ENCODE assay signal across 16 cellular contexts in the genomic region with DNA sequence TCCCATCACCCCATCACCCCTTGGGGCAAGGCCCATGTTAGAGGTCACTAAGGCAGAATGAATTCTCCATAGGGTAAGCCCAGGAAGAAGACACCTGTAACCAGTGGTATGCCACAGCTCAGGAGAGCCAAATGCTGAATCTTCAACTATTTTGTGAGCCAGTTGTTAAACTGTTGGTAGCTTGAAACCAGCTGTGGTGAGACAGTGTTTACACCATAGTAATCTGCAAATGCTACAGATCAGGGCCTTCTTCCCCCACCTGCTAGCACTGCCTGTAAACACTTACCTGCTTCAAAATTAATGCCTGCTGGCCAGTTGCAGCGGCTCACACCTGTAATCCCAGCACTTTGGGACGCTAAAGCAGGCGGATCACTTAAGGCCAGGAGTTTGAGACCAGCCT. TPM values are rescaled to one million over a fixed set of nuclear protein-coding genes. Genes with fewer than 3 reads are reported as not detected.
DNase-seq lines count a peak whose midpoint lies in the region; ATAC-seq and TF ChIP-seq lines count a peak whose summit lies in the region.
"Had no signal": no experiment of that assay in that cellular context is flagged by ENCODE, and none has a peak within 500 bp of the region (broad histone marks: within the 10 kb centered on the region; RNA-seq: fewer than 3 reads in every experiment).

No MANE protein-coding gene starts in this region.

- H3K79me2 ChIP-seq in KMS-11 (ENCODE audit: insufficient read depth, low read depth): no peaks in the 10 kb centered on the region

- peak overlapping the region; percentile 96 for H3K4me2 ChIP-seq in KMS-11
- H3K4me2 ChIP-seq: A549, GM23338 had no signal

- POLR2A ChIA-PET in CD4-positive, alpha-beta memory T cell (lab: Charles Lee; ENCODE audit: partially characterized antibody): interaction anchor here (0.9 to 2.3 kb wide), 4 partner anchors 12 to 51 kb away, joined by 3 to 6 read pairs (median 4); partner anchors contain the start of genes FBXL12 and UBL5
- POLR2A ChIA-PET in T-cell (lab: Charles Lee): interaction anchor here in 1 of 2 donors (0.6 kb wide), 1 partner anchor 101 kb away, joined by 6 read pairs; no protein-coding TSS in a partner anchor

- H3K27ac ChIP-seq in CD4-positive, alpha-beta memory T cell (ENCODE audit: low read depth, low read length): no peak overlapping the region
- H3K27ac ChIP-seq in KMS-11: peak overlapping the region; percentile 86
- peak overlapping the region; percentile 72 for H3K27ac ChIP-seq in thymus (ENCODE audit: low read depth)
- H3K27ac ChIP-seq: A549, C4-2B had no signal

- H3K9ac ChIP-seq in KMS-11: no peak overlapping the region; the same call in 1 of the 2 replicates

- H2AFZ ChIP-seq in KMS-11 (ENCODE audit: low read depth): no peak overlapping the region
- H2AFZ ChIP-seq: GM23338 had no signal

- ATAC-seq in T-cell (replicated peaks in 1 of 4) (no peak), HG03460 (IDR thresholded peaks at IDR 0.05; ENCODE audit: unreplicated experiment) (no peak)
- ATAC-seq: GM23338 had no signal

- H3K4me3 ChIP-seq in CD4-positive, alpha-beta memory T cell (ENCODE audit: low read length in 2 of 2): no peak overlapping the region
- H3K4me3 ChIP-seq in KMS-11 (IDR thresholded peaks at IDR 0.05; ENCODE audit: insufficient read depth, low read depth, low read length) (no peak overlapping the region), thymus (ENCODE audit: low read length) (no peak overlapping the region), MG63 (no peak overlapping the region)
- H3K4me3 ChIP-seq: A549, GM23338 had no signal

- CTCF ChIA-PET in CD4-positive, alpha-beta memory T cell (lab: Charles Lee; ENCODE audit: partially characterized antibody): interaction anchor here (1.2 to 2.1 kb wide), 2 partner anchors 7 to 181 kb away, joined by 3 to 5 read pairs; no protein-coding TSS in a partner anchor
- CTCF ChIA-PET in T-cell (lab: Charles Lee): no interaction called here

- peaks cover 15% of the 10 kb centered on the region for H3K36me3 ChIP-seq in CD4-positive, alpha-beta memory T cell (ENCODE audit: insufficient read depth, low read length)
- no peaks in the 10 kb centered on the region for H3K36me3 ChIP-seq in KMS-11 (ENCODE audit: insufficient read depth)
- H3K36me3 ChIP-seq in thymus (ENCODE audit: control insufficient read depth, insufficient read depth): peaks cover 44% of the 10 kb centered on the region
- H3K36me3 ChIP-seq in MG63: peaks cover 78% of the 10 kb centered on the region

- H3K4me1 Mint-ChIP-seq in CD4-positive, alpha-beta memory T cell: peaks cover 13 to 31% (median 17%) of the 10 kb centered on the region in 4 donors
- peaks cover 28 to 39% (median 34%) of the 10 kb centered on the region in 3 donors for H3K4me1 Mint-ChIP-seq in T-cell
- peaks cover 5% of the 10 kb centered on the region for H3K4me1 Mint-ChIP-seq in T-helper 2 cell treated with Interferon-gamma antibody and Interleukin-4, amounts not matched to agents 5 μg/mL and 100 μg/mL, for 36 hours (ENCODE audit: low read depth)
- H3K4me1 Mint-ChIP-seq: GM23338 had no signal

- no peak for DNase-seq in CD4-positive, alpha-beta memory T cell
- DNase-seq in T-cell (no peak), MG63 (no peak)
- DNase-seq in T-helper 2 cell treated with Interferon-gamma antibody and Interleukin-4, amounts not matched to agents 5 μg/mL and 100 μg/mL, for 36 hours (ENCODE audit: low spot score): no peak
- DNase-seq: BE2C, DMS153, DMS79 treated with DMSO at 0.1 percent for 48 hours, EL, H7 had no signal

- intact Hi-C loops in CD4-positive, alpha-beta memory T cell (cut with micrococcal nuclease): no loop called here

- H3K4me1 ChIP-seq in CD4-positive, alpha-beta memory T cell (ENCODE audit: insufficient read depth, low read length): peaks cover 40% of the 10 kb centered on the region
- H3K4me1 ChIP-seq in KMS-11 (ENCODE audit: low read depth, poor library complexity, severe bottlenecking) (peaks cover 72% of the 10 kb centered on the region), thymus (ENCODE audit: control insufficient read depth, insufficient read depth, low read length) (peaks cover 33% of the 10 kb centered on the region)
- H3K4me1 ChIP-seq: A549, BE2C had no signal

- no peaks in the 10 kb centered on the region for H3K9me3 ChIP-seq in CD4-positive, alpha-beta memory T cell (ENCODE audit: control insufficient read depth in 1 of 2, low read length in 2 of 2)
- H3K9me3 ChIP-seq in thymus (ENCODE audit: control insufficient read depth) (peaks cover 6% of the 10 kb centered on the region), MG63 (no peaks in the 10 kb centered on the region)
- H3K9me3 ChIP-seq: A549, BE2C had no signal

- no peaks in the 10 kb centered on the region for H3K9me3 Mint-ChIP-seq in CD4-positive, alpha-beta memory T cell
- H3K9me3 Mint-ChIP-seq in T-cell: no peaks in the 10 kb centered on the region
- no peaks in the 10 kb centered on the region for H3K9me3 Mint-ChIP-seq in T-helper 2 cell treated with Interferon-gamma antibody and Interleukin-4, amounts not matched to agents 5 μg/mL and 100 μg/mL, for 36 hours
- H3K9me3 Mint-ChIP-seq: GM23338, IgD-negative memory B cell had no signal

- no peaks in the 10 kb centered on the region for H3K27me3 ChIP-seq in CD4-positive, alpha-beta memory T cell (ENCODE audit: insufficient read depth, low read length)
- H3K27me3 ChIP-seq in KMS-11 (ENCODE audit: insufficient read depth, low read depth) (no peaks in the 10 kb centered on the region), thymus (ENCODE audit: control insufficient read depth, insufficient read depth) (no peaks in the 10 kb centered on the region), MG63 (no peaks in the 10 kb centered on the region)
- H3K27me3 ChIP-seq: BE2C had no signal

- H4K20me1 ChIP-seq in KMS-11 (ENCODE audit: insufficient read depth): no peaks in the 10 kb centered on the region

- no peak overlapping the region for H3K4me3 Mint-ChIP-seq in CD4-positive, alpha-beta memory T cell
- no peak overlapping the region for H3K4me3 Mint-ChIP-seq in T-cell
- H3K4me3 Mint-ChIP-seq in T-helper 2 cell treated with Interferon-gamma antibody and Interleukin-4, amounts not matched to agents 5 μg/mL and 100 μg/mL, for 36 hours: no peak overlapping the region
- H3K4me3 Mint-ChIP-seq: GM23338 had no signal

- WGBS in thymus: 91% methylated on average over 3 of the region's 3 CpGs

- H3K36me3 Mint-ChIP-seq in CD4-positive, alpha-beta memory T cell: peaks cover 10 to 13% of the 10 kb centered on the region in 2 donors
- peaks cover 13% of the 10 kb centered on the region for H3K36me3 Mint-ChIP-seq in T-cell
- peaks cover 19% of the 10 kb centered on the region for H3K36me3 Mint-ChIP-seq in T-helper 2 cell treated with Interferon-gamma antibody and Interleukin-4, amounts not matched to agents 5 μg/mL and 100 μg/mL, for 36 hours (ENCODE audit: low read depth)

- TF ChIP-seq CTCF in KMS-11 (conservative IDR thresholded peaks at IDR 0.05; ENCODE audit: low read depth, low read length): no peak

- no peaks in the 10 kb centered on the region for H3K27me3 Mint-ChIP-seq in CD4-positive, alpha-beta memory T cell
- no peaks in the 10 kb centered on the region for H3K27me3 Mint-ChIP-seq in T-cell
- H3K27me3 Mint-ChIP-seq in T-helper 2 cell treated with Interferon-gamma antibody and Interleukin-4, amounts not matched to agents 5 μg/mL and 100 μg/mL, for 36 hours (ENCODE audit: low read depth): no peaks in the 10 kb centered on the region
- H3K27me3 Mint-ChIP-seq: IgD-negative memory B cell had no signal

- H3K27ac Mint-ChIP-seq in CD4-positive, alpha-beta memory T cell: peak overlapping the region in 6 of 7 donors; percentile 22 to 75 (median 58)
- peak overlapping the region; percentile 83 to 92 for H3K27ac Mint-ChIP-seq in T-cell
- no peak overlapping the region for H3K27ac Mint-ChIP-seq in T-helper 2 cell treated with Interferon-gamma antibody and Interleukin-4, amounts not matched to agents 5 μg/mL and 100 μg/mL, for 36 hours
- H3K27ac Mint-ChIP-seq: GM23338 had no signal

RNA-seq across cellular contexts. Expression of gene FBXL12, which starts 12.1 kb away (rescaled TPM):
- 10 to 100 TPM; 27.8 to 30.7 TPM for total RNA-seq in CD4-positive, alpha-beta memory T cell
- polyA plus RNA-seq in CD4-positive, alpha-beta memory T cell: 10 to 100 TPM; 10.8 to 12.4 TPM
- total RNA-seq in T-cell: 10 to 100 TPM; 31.5 to 37.7 (median 35.0) TPM
- polyA plus RNA-seq in thymus: 40.1 TPM
- total RNA-seq in MG63 (2014; rRNA removed; shearing (Covaris generic); ENCODE audit: low replicate concordance): 23.6 and 41.2 TPM in 2 replicates

RNA-seq across cellular contexts. Expression of gene UBL5, which starts 20.9 kb away (rescaled TPM):
- total RNA-seq in CD4-positive, alpha-beta memory T cell: 100 to 1,000 TPM; 241 to 247 TPM
- polyA plus RNA-seq in CD4-positive, alpha-beta memory T cell: 100 to 1,000 TPM; 703 to 753 TPM
- 100 to 1,000 TPM; 205 to 228 (median 215) TPM for total RNA-seq in T-cell
- 749 TPM for polyA plus RNA-seq in thymus
- 237 and 851 TPM in 2 replicates for total RNA-seq in MG63 (2014; rRNA removed; shearing (Covaris generic); ENCODE audit: low replicate concordance)

RNA-seq across cellular contexts. Expression of gene PIN1, which starts 28.3 kb away (rescaled TPM):
- 10 to 100 TPM; 72.1 to 76.9 TPM for total RNA-seq in CD4-positive, alpha-beta memory T cell
- 100 to 1,000 TPM in 1 of 2 donors, 10 to 100 TPM in 1; 85.1 to 167 TPM for polyA plus RNA-seq in CD4-positive, alpha-beta memory T cell
- total RNA-seq in T-cell: 10 to 100 TPM; 49.4 to 92.6 (median 79.4) TPM
- polyA plus RNA-seq in thymus: 87.5 TPM
- 218 and 273 TPM in 2 replicates for total RNA-seq in MG63 (2014; rRNA removed; shearing (Covaris generic); ENCODE audit: low replicate concordance)

RNA-seq across cellular contexts. Expression of gene ZNF846, which starts 38.2 kb away (rescaled TPM):
- total RNA-seq in CD4-positive, alpha-beta memory T cell: 10 to 100 TPM; 16.9 to 19.7 TPM
- 1 to 10 TPM; 4.0 to 5.4 TPM for polyA plus RNA-seq in CD4-positive, alpha-beta memory T cell
- total RNA-seq in T-cell: 10 to 100 TPM; 13.7 to 19.7 (median 18.4) TPM
- polyA plus RNA-seq in thymus: 23.1 TPM
- total RNA-seq in MG63 (2014; rRNA removed; shearing (Covaris generic); ENCODE audit: low replicate concordance): 0.20 and 2.4 TPM in 2 replicates
